In genomic region chr2:207394812-207395534, GRCh38 we compare ENCODE assay signal across 9 cellular contexts.
DNase-seq lines count a peak whose midpoint lies in the region; ATAC-seq, FAIRE-seq and TF ChIP-seq lines count a peak whose summit lies in the region.
"Had no signal": no experiment of that assay in that cellular context is flagged by ENCODE, and none has a peak within 500 bp of the region (broad histone marks: within the 10 kb centered on the region; RNA-seq: fewer than 3 reads in every experiment).

No MANE protein-coding gene starts in this region.

- H3K27me3 ChIP-seq in IMR-90 (ENCODE audit: control insufficient read depth, insufficient read depth, low read length) (no peaks in the 10 kb centered on the region), astrocyte (ENCODE audit: insufficient read depth, low read length) (no peaks in the 10 kb centered on the region)
- H3K27me3 ChIP-seq in CD4-positive, alpha-beta memory T cell (ENCODE audit: insufficient read depth, low read length): no peaks in the 10 kb centered on the region

- H2AK5ac ChIP-seq in IMR-90 (ENCODE audit: low read depth, low read length): peak overlapping the region; percentile 99

- H3K56ac ChIP-seq in IMR-90 (ENCODE audit: extremely low read depth, insufficient read depth, low read length): peak overlapping the region; percentile 92

- peaks cover 3% of the 10 kb centered on the region; the same call in 1 of the 2 replicates for H3K9me3 ChIP-seq in IMR-90 (ENCODE audit: control insufficient read depth, insufficient read depth, low read length)
- no peaks in the 10 kb centered on the region for H3K9me3 ChIP-seq in astrocyte (ENCODE audit: insufficient read depth, low read depth, low read length)
- H3K9me3 ChIP-seq in CD4-positive, alpha-beta memory T cell (ENCODE audit: control insufficient read depth in 1 of 2, low read length in 2 of 2): no peaks in the 10 kb centered on the region

- peak overlapping the region; percentile 96 for H4K5ac ChIP-seq in IMR-90 (ENCODE audit: low read depth, low read length)

- no peak for TF ChIP-seq CTCF in IMR-90 (conservative IDR thresholded peaks at IDR 0.05; ENCODE audit: low read depth, low read length)
- no peak for TF ChIP-seq CTCF in astrocyte (IDR thresholded peaks at IDR 0.05; ENCODE audit: insufficient read depth, low read depth, low read length)
- TF ChIP-seq CTCF in GM10248 (IDR thresholded peaks at IDR 0.05; ENCODE audit: control extremely low read depth, extremely low read depth, low read depth, missing control alignments): no peak

- dilution Hi-C loops in IMR-90 (cut with HindIII; ENCODE audit: low sequenced_read_pairs, unreplicated experiment): no loop called here

- H3K9me3 Mint-ChIP-seq in astrocyte (ENCODE audit: unreplicated experiment): peaks cover 7% of the 10 kb centered on the region
- H3K9me3 Mint-ChIP-seq in CD4-positive, alpha-beta memory T cell: peaks cover 0 to 5% (median 0%) of the 10 kb centered on the region in 8 donors

- H2AK9ac ChIP-seq in IMR-90 (replicated peaks; ENCODE audit: low read depth, low read length, poor library complexity): peak overlapping the region; percentile 97

- POLR2A ChIA-PET in IMR-90 (lab: Charles Lee; ENCODE audit: unreplicated experiment): no interaction called here
- POLR2A ChIA-PET in CD4-positive, alpha-beta memory T cell (lab: Charles Lee; ENCODE audit: partially characterized antibody): no interaction called here
- POLR2A ChIA-PET in GM10248 (lab: Yijun Ruan, JAX): no interaction called here

- no peak overlapping the region for H3K4me3 Mint-ChIP-seq in astrocyte (ENCODE audit: unreplicated experiment)
- H3K4me3 Mint-ChIP-seq in CD4-positive, alpha-beta memory T cell: no peak overlapping the region

- H3K79me2 ChIP-seq in astrocyte (ENCODE audit: insufficient read depth, low read length): no peaks in the 10 kb centered on the region

- WGBS in IMR-90 (ENCODE audit: extremely low coverage in 2 of 2, insufficient read length in 1 of 2), 2 experiments: no CpG with 5 or more reads among the region's 7 CpGs

- H2AFZ ChIP-seq in IMR-90 (replicated peaks; ENCODE audit: low read length, poor library complexity): peak overlapping the region; percentile 87
- H2AFZ ChIP-seq in astrocyte (ENCODE audit: low read depth, low read length): no peak overlapping the region

- peak overlapping the region; percentile 99 for H2BK120ac ChIP-seq in IMR-90 (ENCODE audit: low read depth, low read length)

- H3K36me3 ChIP-seq in IMR-90 (ENCODE audit: control insufficient read depth, insufficient read depth, low read length) (no peaks in the 10 kb centered on the region), astrocyte (ENCODE audit: insufficient read depth, low read length) (no peaks in the 10 kb centered on the region)
- no peaks in the 10 kb centered on the region for H3K36me3 ChIP-seq in CD4-positive, alpha-beta memory T cell (ENCODE audit: insufficient read depth, low read length)

- H3K14ac ChIP-seq in IMR-90 (replicated peaks; ENCODE audit: low read depth, low read length): peak overlapping the region; percentile 99

- no peak overlapping the region; the same call in 1 of the 2 replicates for H3K4me2 ChIP-seq in IMR-90 (ENCODE audit: low read depth, low read length)
- peak overlapping the region; percentile 64 for H3K4me2 ChIP-seq in astrocyte (ENCODE audit: low read length)

- H3K79me1 ChIP-seq in IMR-90 (ENCODE audit: low read depth in 1 of 2, low read length in 2 of 2): no peaks in the 10 kb centered on the region

- CTCF ChIA-PET in IMR-90 (lab: Yijun Ruan, JAX): no interaction called here
- CTCF ChIA-PET in CD4-positive, alpha-beta memory T cell (lab: Charles Lee; ENCODE audit: partially characterized antibody): no interaction called here
- CTCF ChIA-PET in GM10248 (lab: Yijun Ruan, JAX): no interaction called here

- peaks cover 29% of the 10 kb centered on the region for H3K4me1 Mint-ChIP-seq in astrocyte (ENCODE audit: low read depth, unreplicated experiment)
- H3K4me1 Mint-ChIP-seq in CD4-positive, alpha-beta memory T cell: no peaks in the 10 kb centered on the region

- peak overlapping the region; percentile 100 for H2BK20ac ChIP-seq in IMR-90 (ENCODE audit: low read depth, low read length)

- peak overlapping the region; percentile 95 to 97 for H4K8ac ChIP-seq in IMR-90 (ENCODE audit: low read depth in 2 of 2, low read length in 2 of 2)

- intact Hi-C loops in IMR-90 (cut with micrococcal nuclease): loop anchor here (2.0 kb wide), 3 partner anchors 60 to 228 kb away; no protein-coding TSS in a partner anchor
- intact Hi-C loops in posterior vena cava (cut with DNase I): no loop called here
- intact Hi-C loops in CD4-positive, alpha-beta memory T cell (cut with micrococcal nuclease): no loop called here

- no peaks in the 10 kb centered on the region for H3K36me3 Mint-ChIP-seq in astrocyte (ENCODE audit: low read depth, unreplicated experiment)
- no peaks in the 10 kb centered on the region for H3K36me3 Mint-ChIP-seq in CD4-positive, alpha-beta memory T cell

- peak overlapping the region; percentile 97 for H3K27ac Mint-ChIP-seq in astrocyte (ENCODE audit: unreplicated experiment)
- no peak overlapping the region for H3K27ac Mint-ChIP-seq in CD4-positive, alpha-beta memory T cell

- no peaks in the 10 kb centered on the region for H3K27me3 Mint-ChIP-seq in astrocyte (ENCODE audit: low read depth, unreplicated experiment)
- peaks cover 2 to 3% of the 10 kb centered on the region in 2 donors for H3K27me3 Mint-ChIP-seq in CD4-positive, alpha-beta memory T cell

- H4K20me1 ChIP-seq in IMR-90 (ENCODE audit: insufficient read depth, low read length) (no peaks in the 10 kb centered on the region), astrocyte (ENCODE audit: insufficient read depth, low read length) (no peaks in the 10 kb centered on the region)

- peak overlapping the region; percentile 100 for H3K23ac ChIP-seq in IMR-90 (ENCODE audit: low read depth, low read length)

- H3K27ac ChIP-seq in IMR-90 (ENCODE audit: insufficient read depth, low read length) (peak overlapping the region; percentile 98), astrocyte (ENCODE audit: low read depth, low read length) (peak overlapping the region; percentile 98)
- no peak overlapping the region for H3K27ac ChIP-seq in CD4-positive, alpha-beta memory T cell (ENCODE audit: low read depth, low read length)

- H3K4me1 ChIP-seq in IMR-90 (ENCODE audit: control insufficient read depth, insufficient read depth, low read length): peaks cover 10% of the 10 kb centered on the region
- peaks cover 22% of the 10 kb centered on the region for H3K4me1 ChIP-seq in astrocyte (ENCODE audit: insufficient read depth, low read length)
- H3K4me1 ChIP-seq in CD4-positive, alpha-beta memory T cell (ENCODE audit: insufficient read depth, low read length): no peaks in the 10 kb centered on the region

- H4K91ac ChIP-seq in IMR-90 (ENCODE audit: insufficient read depth, low read depth, low read length): peak overlapping the region; percentile 99

- H3K9ac ChIP-seq in IMR-90 (ENCODE audit: low read depth, low read length): no peak overlapping the region; the same call in 1 of the 2 replicates
- H3K9ac ChIP-seq in astrocyte (ENCODE audit: low read length): peak overlapping the region; percentile 80

- H3K4me3 ChIP-seq in IMR-90 (ENCODE audit: insufficient read depth, low read depth, low read length) (no peak overlapping the region), astrocyte (ENCODE audit: insufficient read depth, low read depth, low read length) (peak overlapping the region; percentile 30)
- no peak overlapping the region for H3K4me3 ChIP-seq in CD4-positive, alpha-beta memory T cell (ENCODE audit: low read length in 2 of 2)

- peak overlapping the region; percentile 86 for H2BK15ac ChIP-seq in IMR-90 (ENCODE audit: low read depth, low read length)

- peak; percentile 98 for FAIRE-seq in astrocyte (lab: Jason Lieb, UNC)

- peak; percentile 90 for ATAC-seq in IMR-90 (ENCODE audit: low read depth)
- no peak for ATAC-seq in HG02981 (IDR thresholded peaks at IDR 0.05; ENCODE audit: unreplicated experiment)
- ATAC-seq in HG03108 (IDR thresholded peaks at IDR 0.05; ENCODE audit: unreplicated experiment): no peak

- peak overlapping the region; percentile 100 for H3K4ac ChIP-seq in IMR-90 (ENCODE audit: low read depth, low read length)

- no peak for TF ChIP-seq POLR2A in IMR-90 (IDR thresholded peaks at IDR 0.05; ENCODE audit: low read depth, low read length)

- H2BK5ac ChIP-seq in IMR-90 (ENCODE audit: low read depth, low read length, poor library complexity, severe bottlenecking): peak overlapping the region; percentile 100

- peaks cover 6% of the 10 kb centered on the region for H3K9me1 ChIP-seq in IMR-90 (ENCODE audit: insufficient read depth, low read length)

- in situ Hi-C loops in Caki2 (cut with HindIII; ENCODE audit: low pct_unique_long_range_greater_than_20kb, low sequenced_read_pairs): no loop called here
- in situ Hi-C loops in IMR-90 (cut with MboI; ENCODE audit: low sequenced_read_pairs): no loop called here

- peak overlapping the region; percentile 94 for H3K18ac ChIP-seq in IMR-90 (ENCODE audit: low read depth, low read length)

- peak; percentile 3 for TF ChIP-seq RAD21 in IMR-90 (IDR thresholded peaks at IDR 0.05; ENCODE audit: low read length)

- BruUV-seq in IMR-90 (replicated peaks; lab: Mats Ljungman, UMichigan): no TSS peak

- DNase-seq in Caki2 (ENCODE audit: low read depth) (peak; percentile 96), IMR-90 (peak; percentile 99), astrocyte (ENCODE audit: low read depth) (peak; percentile 100), posterior vena cava (ENCODE audit: low spot score) (peak; percentile 84), GM10248 (ENCODE audit: extremely low spot score) (no peak)
- DNase-seq in CD4-positive, alpha-beta memory T cell: no peak
- DNase-seq: head of caudate nucleus had no signal

TF ChIP-seq in IMR-90, 13 proteins besides CTCF, POLR2A, EP300 and RAD21 (continues in another document):
- TF ChIP-seq MAFK (IDR thresholded peaks at IDR 0.05; ENCODE audit: low read depth, low read length): peak; percentile 82
- peak; percentile 29; the same call in 1 of the 2 replicates for TF ChIP-seq BHLHE40 (IDR thresholded peaks at IDR 0.05; ENCODE audit: low read depth, low read length)
- TF ChIP-seq NFE2L2 (IDR thresholded peaks at IDR 0.05; ENCODE audit: low read depth, low read length): peak; percentile 56
- TF ChIP-seq ELK1 (IDR thresholded peaks at IDR 0.05; ENCODE audit: borderline replicate concordance, low read depth, low read length): no peak
- no peak; the same call in 1 of the 2 replicates for TF ChIP-seq MAZ (IDR thresholded peaks at IDR 0.05; ENCODE audit: borderline replicate concordance, low read depth, low read length)
- TF ChIP-seq CEBPB (IDR thresholded peaks at IDR 0.05; ENCODE audit: low read depth, low read length): peak; percentile 36; the same call in 1 of the 2 replicates

Comparison
In these comparisons a context has a peak if more than half of its experiments do, and no peak if none do; other contexts are left out.
1. DNase-seq: peak in Caki2 (single experiment), IMR-90 (single experiment), astrocyte (single experiment) and posterior vena cava (single experiment); none in CD4-positive, alpha-beta memory T cell (0 of 5) and GM10248 (single experiment).